ENCODE assay signal across 40 cellular contexts in the genomic region with DNA sequence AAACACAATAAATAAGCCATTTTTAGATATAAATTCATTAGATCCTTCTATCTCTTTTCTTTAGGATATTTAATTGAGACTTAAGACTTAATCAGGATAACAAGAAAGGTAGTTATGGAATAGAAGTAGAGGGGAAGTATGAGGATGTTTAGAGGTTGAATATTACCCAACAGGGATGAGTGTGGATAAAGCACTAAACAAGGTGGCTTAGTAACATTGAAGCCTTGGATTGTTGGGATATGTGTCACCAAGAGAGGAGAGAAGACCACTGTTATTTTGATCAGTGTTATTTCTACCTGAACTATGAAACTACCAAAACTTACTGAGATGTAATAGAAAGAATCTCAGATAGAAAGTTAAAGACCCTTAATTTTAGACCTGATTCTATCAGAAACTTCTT.
"Had no signal": no experiment of that assay in that cellular context is flagged by ENCODE, and none has a peak within 500 bp of the region (broad histone marks: within the 10 kb centered on the region; RNA-seq: fewer than 3 reads in every experiment).

No MANE protein-coding gene starts in this region.

- H3K27ac ChIP-seq: adrenal gland, ascending aorta, body of pancreas, brain microvascular endothelial cell, breast epithelium, cardiac muscle cell had no signal

- H3K27me3 ChIP-seq: adrenal gland, ascending aorta, body of pancreas, brain microvascular endothelial cell, breast epithelium, cardiac muscle cell had no signal

- ATAC-seq: activated naive CD4-positive, alpha-beta T cell treated with anti-CD3 and anti-CD28 coated beads, Interleukin-2, amount 50 U/mL, for 72 hours; activated naive CD8-positive, alpha-beta T cell treated with anti-CD3 and anti-CD28 coated beads, Interleukin-2, amount 50 U/mL, for 24 hours; activated T-cell treated with anti-CD3 and anti-CD28 coated beads, Interleukin-2, amount 50 U/mL, for 4 hours; activated T-cell treated with anti-CD3 and anti-CD28 coated beads, Interleukin-2, amount 50 U/mL, for 72 hours; body of pancreas had no signal

- H3K4me1 Mint-ChIP-seq: activated naive CD4-positive, alpha-beta T cell treated with anti-CD3 and anti-CD28 coated beads, Interleukin-2, amount 10 ng/mL, durations not matched to agents 7 days and 5 days; activated naive CD4-positive, alpha-beta T cell treated with anti-CD3 and anti-CD28 coated beads, Interleukin-2, amount 50 U/mL, for 24 hours; activated naive CD8-positive, alpha-beta T cell treated with anti-CD3 and anti-CD28 coated beads for 36 hours; activated naive CD8-positive, alpha-beta T cell treated with anti-CD3 and anti-CD28 coated beads, Interleukin-2, amount 10 ng/mL, durations not matched to agents 7 days and 5 days; activated naive CD8-positive, alpha-beta T cell treated with anti-CD3 and anti-CD28 coated beads, Interleukin-2, amount 50 U/mL, for 24 hours; central memory CD8-positive, alpha-beta T cell had no signal

- H3K9me3 ChIP-seq: adrenal gland, ascending aorta, body of pancreas, breast epithelium had no signal

- FAIRE-seq: astrocyte, bronchial epithelial cell had no signal

- H3K27ac Mint-ChIP-seq: activated naive CD4-positive, alpha-beta T cell treated with anti-CD3 and anti-CD28 coated beads for 36 hours; activated naive CD4-positive, alpha-beta T cell treated with anti-CD3 and anti-CD28 coated beads, Interleukin-2, amount 10 ng/mL, durations not matched to agents 7 days and 5 days; activated naive CD4-positive, alpha-beta T cell treated with anti-CD3 and anti-CD28 coated beads, Interleukin-2, amount 50 U/mL, for 24 hours; activated naive CD4-positive, alpha-beta T cell treated with anti-CD3 and anti-CD28 coated beads, Interleukin-2, amount 50 U/mL, for 72 hours; activated naive CD8-positive, alpha-beta T cell; activated naive CD8-positive, alpha-beta T cell treated with anti-CD3 and anti-CD28 coated beads for 36 hours; activated naive CD8-positive, alpha-beta T cell treated with anti-CD3 and anti-CD28 coated beads, Interleukin-2, amount 10 ng/mL, durations not matched to agents 7 days and 5 days; activated naive CD8-positive, alpha-beta T cell treated with anti-CD3 and anti-CD28 coated beads, Interleukin-2, amount 50 U/mL, for 24 hours; activated T-cell treated with anti-CD3 and anti-CD28 coated beads, Interleukin-2, amount 50 U/mL, for 24 hours; activated T-cell treated with anti-CD3 and anti-CD28 coated beads, Interleukin-2, amount 50 U/mL, for 72 hours; activated T-helper 1 cell treated with anti-CD3 and anti-CD28 coated beads, Interleukin-12 subunit alpha, Interleukin-12 subunit beta, Interleukin-2, Interleukin-4 antibody, amounts not matched to agents 30 ng/mL and 10 ng/mL and 1 ng/mL, durations not matched to agents 14 hours and 24 hours and 36 hours; activated T-helper 2 cell treated with anti-CD3 and anti-CD28 coated beads, Interferon-gamma antibody, Interleukin-2, Interleukin-4, amounts not matched to agents 10 μg/mL and 5 μg/mL and 100 μg/mL, durations not matched to agents 14 hours and 24 hours and 36 hours; brain had no signal

- H3K36me3 ChIP-seq: adrenal gland, ascending aorta, brain microvascular endothelial cell, breast epithelium, cardiac muscle cell had no signal

- DNase-seq: activated effector memory CD4-positive, alpha-beta T cell treated with anti-CD3 and anti-CD28 coated beads, Interleukin-2, amount 50 U/mL, for 16 hours; activated effector memory CD4-positive, alpha-beta T cell treated with Interleukin-2 at 50 U/mL for 16 hours; activated gamma-delta T cell; activated gamma-delta T cell treated with Interleukin-2 at 50 U/mL for 16 hours; activated naive CD4-positive, alpha-beta T cell; activated naive CD4-positive, alpha-beta T cell treated with anti-CD3 and anti-CD28 coated beads for 36 hours; activated naive CD4-positive, alpha-beta T cell treated with anti-CD3 and anti-CD28 coated beads, Interleukin-2, amount 10 ng/mL, durations not matched to agents 7 days and 5 days; activated naive CD4-positive, alpha-beta T cell treated with anti-CD3 and anti-CD28 coated beads, Interleukin-2, amount 50 U/mL, for 16 hours; activated naive CD4-positive, alpha-beta T cell treated with Interleukin-2 at 50 U/mL for 16 hours; activated naive CD8-positive, alpha-beta T cell treated with anti-CD3 and anti-CD28 coated beads for 36 hours; activated naive CD8-positive, alpha-beta T cell treated with anti-CD3 and anti-CD28 coated beads, Interleukin-2, amount 10 ng/mL, durations not matched to agents 7 days and 5 days; activated naive CD8-positive, alpha-beta T cell treated with anti-CD3 and anti-CD28 coated beads, Interleukin-2, amount 50 U/mL, for 24 hours; activated T-cell treated with anti-CD3 and anti-CD28 coated beads for 4 hours; activated T-cell treated with anti-CD3 and anti-CD28 coated beads, Interleukin-2, amount 50 U/mL, for 1 hour; activated T-cell treated with anti-CD3 and anti-CD28 coated beads, Interleukin-2, amount 50 U/mL, for 24 hours; activated T-cell treated with anti-CD3 and anti-CD28 coated beads, Interleukin-2, amount 50 U/mL, for 4 hours; activated T-cell treated with anti-CD3 and anti-CD28 coated beads, Interleukin-2, amount 50 U/mL, for 48 hours; activated T-cell treated with anti-CD3 and anti-CD28 coated beads, Interleukin-2, amount 50 U/mL, for 72 hours; adrenal gland; amniotic stem cell; amygdala; anterior cingulate cortex; aorta; body of pancreas; brain microvascular endothelial cell; caudate nucleus; central memory CD4-positive, alpha-beta T cell; cerebellar nuclear complex had no signal

- H3K36me3 Mint-ChIP-seq: activated naive CD4-positive, alpha-beta T cell treated with anti-CD3 and anti-CD28 coated beads, Interleukin-2, amount 10 ng/mL, durations not matched to agents 7 days and 5 days; activated naive CD4-positive, alpha-beta T cell treated with anti-CD3 and anti-CD28 coated beads, Interleukin-2, amount 50 U/mL, for 24 hours; activated naive CD4-positive, alpha-beta T cell treated with anti-CD3 and anti-CD28 coated beads, Interleukin-2, amount 50 U/mL, for 72 hours; activated naive CD8-positive, alpha-beta T cell; activated naive CD8-positive, alpha-beta T cell treated with anti-CD3 and anti-CD28 coated beads for 36 hours; activated naive CD8-positive, alpha-beta T cell treated with anti-CD3 and anti-CD28 coated beads, Interleukin-2, amount 10 ng/mL, durations not matched to agents 7 days and 5 days; brain had no signal

- H3K27me3 Mint-ChIP-seq: activated naive CD4-positive, alpha-beta T cell treated with anti-CD3 and anti-CD28 coated beads, Interleukin-2, amount 10 ng/mL, durations not matched to agents 7 days and 5 days; activated naive CD4-positive, alpha-beta T cell treated with anti-CD3 and anti-CD28 coated beads, Interleukin-2, amount 50 U/mL, for 24 hours; activated naive CD8-positive, alpha-beta T cell; activated naive CD8-positive, alpha-beta T cell treated with anti-CD3 and anti-CD28 coated beads for 36 hours; activated naive CD8-positive, alpha-beta T cell treated with anti-CD3 and anti-CD28 coated beads, Interleukin-2, amount 50 U/mL, for 24 hours; activated T-cell treated with anti-CD3 and anti-CD28 coated beads, Interleukin-2, amount 50 U/mL, for 24 hours; brain; central memory CD8-positive, alpha-beta T cell had no signal

- H3K4me3 ChIP-seq: adrenal gland, ascending aorta, body of pancreas, breast epithelium, cardiac muscle cell had no signal

- H3K9me3 Mint-ChIP-seq: activated naive CD4-positive, alpha-beta T cell treated with anti-CD3 and anti-CD28 coated beads for 36 hours; activated naive CD4-positive, alpha-beta T cell treated with anti-CD3 and anti-CD28 coated beads, Interleukin-2, amount 10 ng/mL, durations not matched to agents 7 days and 5 days; activated naive CD4-positive, alpha-beta T cell treated with anti-CD3 and anti-CD28 coated beads, Interleukin-2, amount 50 U/mL, for 24 hours; activated naive CD4-positive, alpha-beta T cell treated with anti-CD3 and anti-CD28 coated beads, Interleukin-2, amount 50 U/mL, for 72 hours; activated naive CD8-positive, alpha-beta T cell treated with anti-CD3 and anti-CD28 coated beads for 36 hours; activated naive CD8-positive, alpha-beta T cell treated with anti-CD3 and anti-CD28 coated beads, Interleukin-2, amount 10 ng/mL, durations not matched to agents 7 days and 5 days; activated naive CD8-positive, alpha-beta T cell treated with anti-CD3 and anti-CD28 coated beads, Interleukin-2, amount 50 U/mL, for 24 hours; activated T-cell treated with anti-CD3 and anti-CD28 coated beads, Interleukin-2, amount 50 U/mL, for 24 hours; activated T-cell treated with anti-CD3 and anti-CD28 coated beads, Interleukin-2, amount 50 U/mL, for 4 hours; activated T-cell treated with anti-CD3 and anti-CD28 coated beads, Interleukin-2, amount 50 U/mL, for 72 hours; activated T-helper 1 cell treated with anti-CD3 and anti-CD28 coated beads, Interleukin-12 subunit alpha, Interleukin-12 subunit beta, Interleukin-2, Interleukin-4 antibody, amounts not matched to agents 30 ng/mL and 10 ng/mL and 1 ng/mL, durations not matched to agents 14 hours and 24 hours and 36 hours; activated T-helper 2 cell treated with anti-CD3 and anti-CD28 coated beads, Interferon-gamma antibody, Interleukin-2, Interleukin-4, amounts not matched to agents 10 μg/mL and 5 μg/mL and 100 μg/mL, durations not matched to agents 14 hours and 24 hours and 36 hours; brain; central memory CD8-positive, alpha-beta T cell had no signal

- H3K4me3 Mint-ChIP-seq: activated naive CD4-positive, alpha-beta T cell treated with anti-CD3 and anti-CD28 coated beads for 36 hours; activated naive CD4-positive, alpha-beta T cell treated with anti-CD3 and anti-CD28 coated beads, Interleukin-2, amount 10 ng/mL, durations not matched to agents 7 days and 5 days; activated naive CD4-positive, alpha-beta T cell treated with anti-CD3 and anti-CD28 coated beads, Interleukin-2, amount 50 U/mL, for 24 hours; activated naive CD8-positive, alpha-beta T cell; activated naive CD8-positive, alpha-beta T cell treated with anti-CD3 and anti-CD28 coated beads for 36 hours; activated naive CD8-positive, alpha-beta T cell treated with anti-CD3 and anti-CD28 coated beads, Interleukin-2, amount 10 ng/mL, durations not matched to agents 7 days and 5 days; activated naive CD8-positive, alpha-beta T cell treated with anti-CD3 and anti-CD28 coated beads, Interleukin-2, amount 50 U/mL, for 24 hours; activated T-cell treated with anti-CD3 and anti-CD28 coated beads, Interleukin-2, amount 50 U/mL, for 24 hours; activated T-cell treated with anti-CD3 and anti-CD28 coated beads, Interleukin-2, amount 50 U/mL, for 4 hours; activated T-cell treated with anti-CD3 and anti-CD28 coated beads, Interleukin-2, amount 50 U/mL, for 72 hours; activated T-helper 1 cell treated with anti-CD3 and anti-CD28 coated beads, Interleukin-12 subunit alpha, Interleukin-12 subunit beta, Interleukin-2, Interleukin-4 antibody, amounts not matched to agents 30 ng/mL and 10 ng/mL and 1 ng/mL, durations not matched to agents 14 hours and 24 hours and 36 hours; brain; central memory CD8-positive, alpha-beta T cell had no signal

- H3K4me1 ChIP-seq: adrenal gland, ascending aorta, body of pancreas, breast epithelium had no signal
